In genomic region chr19:3494559-3494958, GRCh38 we compare ENCODE assay signal across 17 cellular contexts. TPM values are rescaled to one million over a fixed set of nuclear protein-coding genes. Genes with fewer than 3 reads are reported as not detected.
DNase-seq lines count a peak whose midpoint lies in the region; ATAC-seq and TF ChIP-seq lines count a peak whose summit lies in the region.
"Had no signal": no experiment of that assay in that cellular context is flagged by ENCODE, and none has a peak within 500 bp of the region (broad histone marks: within the 10 kb centered on the region; RNA-seq: fewer than 3 reads in every experiment).

No MANE protein-coding gene starts in this region.

- ATAC-seq in CD4-positive, alpha-beta T cell (ENCODE audit: poor library complexity) = peak; percentile 80
- ATAC-seq in T-cell (replicated peaks in 1 of 4) (peak; percentile 32 to 87 (median 62)), HG02759 (IDR thresholded peaks at IDR 0.05; ENCODE audit: unreplicated experiment) (no peak), HG02970 (IDR thresholded peaks at IDR 0.05; ENCODE audit: low FRiP score, unreplicated experiment) (no peak)
- ATAC-seq in natural killer cell treated with Interleukin-12 subunit alpha and Interleukin-12 subunit beta and Interleukin-15 and Interleukin-18, amount 100 ng/mL, for 72 hours = no peak

- no peak overlapping the region for H3K4me3 Mint-ChIP-seq in CD4-positive, alpha-beta T cell
- peak overlapping the region in 1 of 3 donors; percentile 19 for H3K4me3 Mint-ChIP-seq in T-cell
- H3K4me3 Mint-ChIP-seq in natural killer cell treated with Interleukin-12 subunit alpha and Interleukin-12 subunit beta and Interleukin-15 and Interleukin-18, amount 100 ng/mL, for 72 hours = no peak overlapping the region

- CTCF ChIA-PET in CD4-positive, alpha-beta T cell (lab: Charles Lee) = interaction anchor here (0.6 to 1.4 kb wide), 4 partner anchors 10 to 471 kb away, joined by 3 to 6 read pairs (median 3); no protein-coding TSS in a partner anchor
- CTCF ChIA-PET in T-cell (lab: Charles Lee) = interaction anchor here in 1 of 2 donors (0.6 kb wide), 1 partner anchor 43 kb away, joined by 4 read pairs; no protein-coding TSS in a partner anchor

- no peaks in the 10 kb centered on the region for H4K20me1 ChIP-seq in smooth muscle cell (ENCODE audit: low read depth)

- no peak overlapping the region for H2AFZ ChIP-seq in smooth muscle cell (ENCODE audit: low read depth)

- H3K79me2 ChIP-seq in smooth muscle cell (ENCODE audit: low read depth) = peaks cover 21% of the 10 kb centered on the region

- WGBS in smooth muscle cell (ENCODE audit: low lambda C conversion rate) = 98% methylated on average over 18 of the region's 18 CpGs

- H3K36me3 ChIP-seq in smooth muscle cell (ENCODE audit: low read depth) = no peaks in the 10 kb centered on the region

- no peaks in the 10 kb centered on the region for H3K9me3 ChIP-seq in CD4-positive, alpha-beta T cell (ENCODE audit: control insufficient read depth, low read length)
- H3K9me3 ChIP-seq in smooth muscle cell (replicated peaks; ENCODE audit: low read depth) = no peaks in the 10 kb centered on the region

- no peak overlapping the region for H3K4me2 ChIP-seq in smooth muscle cell

- H3K4me1 ChIP-seq in smooth muscle cell (ENCODE audit: low read depth) = peaks cover 5% of the 10 kb centered on the region
- H3K4me1 ChIP-seq: foreskin keratinocyte had no signal

- POLR2A ChIA-PET in CD4-positive, alpha-beta T cell (lab: Charles Lee) = interaction anchor here (0.7 kb wide), 1 partner anchor 11 kb away, joined by 3 read pairs; no protein-coding TSS in a partner anchor
- POLR2A ChIA-PET in T-cell (lab: Charles Lee) = no interaction called here

- H3F3A ChIP-seq in smooth muscle cell (ENCODE audit: low read depth) = no peaks in the 10 kb centered on the region

- no peak overlapping the region for H3K9ac ChIP-seq in smooth muscle cell (ENCODE audit: low read depth)

- H3K27ac Mint-ChIP-seq in CD4-positive, alpha-beta T cell = no peak overlapping the region
- peak overlapping the region; percentile 22 to 27 for H3K27ac Mint-ChIP-seq in T-cell
- H3K27ac Mint-ChIP-seq in natural killer cell treated with Interleukin-12 subunit alpha and Interleukin-12 subunit beta and Interleukin-15 and Interleukin-18, amount 100 ng/mL, for 72 hours = no peak overlapping the region

- no peak overlapping the region for H3K4me3 ChIP-seq in smooth muscle cell

- H3K9me3 Mint-ChIP-seq in CD4-positive, alpha-beta T cell = no peaks in the 10 kb centered on the region
- no peaks in the 10 kb centered on the region for H3K9me3 Mint-ChIP-seq in T-cell
- H3K9me3 Mint-ChIP-seq in natural killer cell treated with Interleukin-12 subunit alpha and Interleukin-12 subunit beta and Interleukin-15 and Interleukin-18, amount 100 ng/mL, for 72 hours = no peaks in the 10 kb centered on the region
- H3K9me3 Mint-ChIP-seq: neural crest cell had no signal

- H3K27ac ChIP-seq in CD4-positive, alpha-beta T cell (ENCODE audit: low read depth, low read length) = no peak overlapping the region
- H3K27ac ChIP-seq in smooth muscle cell (ENCODE audit: low read depth) = no peak overlapping the region
- H3K27ac ChIP-seq: foreskin keratinocyte had no signal

- intact Hi-C loops in CD4-positive, alpha-beta T cell (cut with DNase I, micrococcal nuclease) = no loop called here

- H3K4me1 Mint-ChIP-seq in CD4-positive, alpha-beta T cell (ENCODE audit: low read depth) = peaks cover 20% of the 10 kb centered on the region
- peaks cover 13 to 25% (median 25%) of the 10 kb centered on the region in 3 donors for H3K4me1 Mint-ChIP-seq in T-cell
- H3K4me1 Mint-ChIP-seq in natural killer cell treated with Interleukin-12 subunit alpha and Interleukin-12 subunit beta and Interleukin-15 and Interleukin-18, amount 100 ng/mL, for 72 hours (ENCODE audit: low read depth in 2 of 2) = peaks cover 11% of the 10 kb centered on the region in 2 donors

- TF ChIP-seq CTCF in CD4-positive, alpha-beta T cell (IDR thresholded peaks at IDR 0.05) = no peak
- TF ChIP-seq CTCF in smooth muscle cell (IDR thresholded peaks at IDR 0.05; ENCODE audit: borderline replicate concordance, insufficient read depth, poor library complexity, severe bottlenecking) = no peak

- H3K27me3 Mint-ChIP-seq in CD4-positive, alpha-beta T cell = no peaks in the 10 kb centered on the region
- H3K27me3 Mint-ChIP-seq in T-cell = no peaks in the 10 kb centered on the region
- H3K27me3 Mint-ChIP-seq in natural killer cell treated with Interleukin-12 subunit alpha and Interleukin-12 subunit beta and Interleukin-15 and Interleukin-18, amount 100 ng/mL, for 72 hours = no peaks in the 10 kb centered on the region

- H3K27me3 ChIP-seq in CD4-positive, alpha-beta T cell (ENCODE audit: control insufficient read depth, insufficient read depth, low read length) = no peaks in the 10 kb centered on the region
- H3K27me3 ChIP-seq in smooth muscle cell (ENCODE audit: low read depth) = no peaks in the 10 kb centered on the region
- H3K27me3 ChIP-seq: foreskin keratinocyte had no signal

- H3K36me3 Mint-ChIP-seq in CD4-positive, alpha-beta T cell (ENCODE audit: low read depth) = peaks cover 38% of the 10 kb centered on the region
- peaks cover 16% of the 10 kb centered on the region for H3K36me3 Mint-ChIP-seq in T-cell
- no peaks in the 10 kb centered on the region for H3K36me3 Mint-ChIP-seq in natural killer cell treated with Interleukin-12 subunit alpha and Interleukin-12 subunit beta and Interleukin-15 and Interleukin-18, amount 100 ng/mL, for 72 hours

- DNase-seq in CD4-positive, alpha-beta T cell = peak in 7 of 10 experiments; percentile 9 to 53 (median 35)
- DNase-seq in T-cell = peak in 13 of 34 experiments; percentile 16 to 53 (median 33)
- DNase-seq in activated naive CD4-positive, alpha-beta T cell treated with Interleukin-2 at 50 U/mL for 16 hours = peak; percentile 62
- peak; percentile 22 to 39 for DNase-seq in stimulated activated CD4-positive, alpha-beta T cell treated with anti-CD3 and anti-CD28 coated beads, Interleukin-15, amount 100 ng/mL, for 1 hour (ENCODE audit: low read depth in 1 of 2, low spot score in 1 of 2)
- DNase-seq in natural killer cell treated with Interleukin-12 subunit alpha and Interleukin-12 subunit beta and Interleukin-15 and Interleukin-18, amount 100 ng/mL, for 72 hours (ENCODE audit: low spot score) = no peak
- DNase-seq in smooth muscle cell (lab: John Stamatoyannopoulos, UW; ENCODE audit: unreplicated experiment) = no peak
- DNase-seq: foreskin keratinocyte, NCI-H187 treated with DMSO at 0.1 percent for 48 hours had no signal

RNA-seq across cellular contexts. Expression of gene DOHH, which starts 5.9 kb away (rescaled TPM):
- total RNA-seq in CD4-positive, alpha-beta T cell = 1 to 10 TPM; 3.9 to 4.7 TPM
- total RNA-seq in T-cell (10 to 100 TPM in 3 of 5 donors, 1 to 10 TPM in 2; 5.0 to 12.3 (median 11.1) TPM), smooth muscle cell (8.1 and 8.7 TPM in 2 replicates)
- total RNA-seq in natural killer cell treated with Interleukin-12 subunit alpha and Interleukin-12 subunit beta and Interleukin-15 and Interleukin-18, amount 100 ng/mL, for 72 hours = 10 to 100 TPM; 16.1 to 28.6 TPM
- 27.0 and 27.2 TPM in 2 replicates for polyA plus RNA-seq in smooth muscle cell

RNA-seq across cellular contexts. Expression of gene SMIM44, which starts 11.3 kb away (rescaled TPM):
- not detected for total RNA-seq in CD4-positive, alpha-beta T cell
- total RNA-seq in T-cell = not detected
- total RNA-seq in natural killer cell treated with Interleukin-12 subunit alpha and Interleukin-12 subunit beta and Interleukin-15 and Interleukin-18, amount 100 ng/mL, for 72 hours = not detected
- total RNA-seq in smooth muscle cell = not detected in 2 replicates
- polyA plus RNA-seq in smooth muscle cell = not detected in 2 replicates
- total RNA-seq: dermis blood vessel endothelial cell, foreskin keratinocyte, G401, HepG2, left lobe of liver, neural crest cell, skeletal muscle tissue, subcutaneous adipose tissue had no signal
- polyA plus RNA-seq: foreskin keratinocyte, HepG2 had no signal

RNA-seq across cellular contexts. Expression of gene FZR1, which starts 11.6 kb away (rescaled TPM):
- 100 to 1,000 TPM; 109 to 116 TPM for total RNA-seq in CD4-positive, alpha-beta T cell
- total RNA-seq in T-cell = 10 to 100 TPM; 74.0 to 85.6 (median 77.8) TPM
- 10 to 100 TPM; 51.4 to 63.0 TPM for total RNA-seq in natural killer cell treated with Interleukin-12 subunit alpha and Interleukin-12 subunit beta and Interleukin-15 and Interleukin-18, amount 100 ng/mL, for 72 hours
- total RNA-seq in smooth muscle cell = 16.3 and 33.9 TPM in 2 replicates
- polyA plus RNA-seq in smooth muscle cell = 49.7 and 64.8 TPM in 2 replicates

RNA-seq across cellular contexts. Expression of gene SMIM24, which starts 14.2 kb away (rescaled TPM):
- not detected for total RNA-seq in CD4-positive, alpha-beta T cell
- total RNA-seq in T-cell (1 to 10 TPM in 1 of 5 donors, under 1 TPM in 3, not detected in 1; 0.33 to 1.3 (median 0.78) TPM), smooth muscle cell (1.1 TPM in 1 of 2 replicates, not detected in the other)
- total RNA-seq in natural killer cell treated with Interleukin-12 subunit alpha and Interleukin-12 subunit beta and Interleukin-15 and Interleukin-18, amount 100 ng/mL, for 72 hours = under 1 TPM in 1 of 2 donors, not detected in 1; 0.62 TPM
- not detected in 2 replicates for polyA plus RNA-seq in smooth muscle cell
- total RNA-seq: dermis blood vessel endothelial cell, foreskin keratinocyte, neural crest cell, skeletal muscle tissue, subcutaneous adipose tissue had no signal

RNA-seq across cellular contexts. Expression of gene TEKTIP1, which starts 44.4 kb away (rescaled TPM):
- total RNA-seq in CD4-positive, alpha-beta T cell = 1 to 10 TPM; 5.7 to 6.0 TPM
- total RNA-seq in T-cell (10 to 100 TPM in 3 of 5 donors, 1 to 10 TPM in 2; 7.7 to 12.4 (median 10.3) TPM), smooth muscle cell (not detected in 2 replicates)
- 1 to 10 TPM; 3.3 to 4.4 TPM for total RNA-seq in natural killer cell treated with Interleukin-12 subunit alpha and Interleukin-12 subunit beta and Interleukin-15 and Interleukin-18, amount 100 ng/mL, for 72 hours
- 0.62 and 1.8 TPM in 2 replicates for polyA plus RNA-seq in smooth muscle cell
- total RNA-seq: dermis blood vessel endothelial cell, foreskin keratinocyte, G401, HepG2, skeletal muscle tissue had no signal
- polyA plus RNA-seq: foreskin keratinocyte, HepG2 had no signal

Comparison
In these comparisons a context has a peak if more than half of its experiments do, and no peak if none do; other contexts are left out.
1. ATAC-seq: peak in CD4-positive, alpha-beta T cell (single experiment) and T-cell (4 of 4); none in natural killer cell treated with Interleukin-12 subunit alpha and Interleukin-12 subunit beta and Interleukin-15 and Interleukin-18, amount 100 ng/mL, for 72 hours (0 of 2), HG02759 (single experiment) and HG02970 (single experiment).
2. DNase-seq: peak in CD4-positive, alpha-beta T cell (7 of 10), activated naive CD4-positive, alpha-beta T cell treated with Interleukin-2 at 50 U/mL for 16 hours (single experiment) and stimulated activated CD4-positive, alpha-beta T cell treated with anti-CD3 and anti-CD28 coated beads, Interleukin-15, amount 100 ng/mL, for 1 hour (2 of 2); none in natural killer cell treated with Interleukin-12 subunit alpha and Interleukin-12 subunit beta and Interleukin-15 and Interleukin-18, amount 100 ng/mL, for 72 hours (single experiment) and smooth muscle cell (single experiment).
3. H3K27ac Mint-ChIP-seq: peak in T-cell (2 of 2); none in CD4-positive, alpha-beta T cell (single experiment) and natural killer cell treated with Interleukin-12 subunit alpha and Interleukin-12 subunit beta and Interleukin-15 and Interleukin-18, amount 100 ng/mL, for 72 hours (0 of 2).